In the genomic region with DNA sequence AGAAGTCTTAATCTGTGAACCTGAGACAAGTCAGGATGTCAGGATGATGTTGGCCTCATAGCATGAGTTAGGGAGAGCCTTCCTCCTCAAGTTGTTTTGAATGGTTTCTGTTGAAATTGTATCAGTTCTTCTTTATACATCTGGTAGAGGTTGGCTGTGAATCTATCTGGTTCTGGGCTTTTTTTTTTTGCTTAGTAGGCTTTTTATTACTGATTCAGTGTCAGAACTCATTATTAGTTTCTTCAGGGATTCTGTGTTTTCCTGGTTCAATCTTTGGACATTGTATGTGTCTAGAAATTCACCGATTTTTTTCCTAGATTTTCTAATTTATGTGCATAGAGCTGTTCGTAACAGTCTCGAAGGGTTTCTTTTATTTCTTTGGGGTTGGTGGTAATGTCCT, we compare ENCODE assay signal across 2 cellular contexts.
TF ChIP-seq lines count a peak whose summit lies in the region.

No MANE protein-coding gene starts in this region.

TF ChIP-seq in HepG2, 621 proteins besides CTCF, POLR2A, EP300 and RAD21:
- TF ChIP-seq MAFK (conservative IDR thresholded peaks at IDR 0.05 in 1 of 2, IDR thresholded peaks at IDR 0.05 in 1 of 2; ENCODE audit: low read length in 2 of 2) (peak in 1 of 2 experiments; percentile 49; a peak in 1 of 4 replicates), KLF13 (CRISPR knock-in tag; IDR thresholded peaks at IDR 0.05) (no peak), RBM22 (optimal IDR thresholded peaks at IDR 0.05; ENCODE audit: low read length) (no peak), ATRX (CRISPR knock-in tag; IDR thresholded peaks at IDR 0.05; ENCODE audit: borderline replicate concordance) (no peak), MAFF (IDR thresholded peaks at IDR 0.05; ENCODE audit: low read depth, low read length) (peak; percentile 22; the same call in 1 of the 2 replicates), MATR3 (CRISPR knock-in tag; IDR thresholded peaks at IDR 0.05) (no peak), ZNF292 (CRISPR knock-in tag; IDR thresholded peaks at IDR 0.05; ENCODE audit: borderline replicate concordance, low read depth) (no peak), ZNF569 (CRISPR knock-in tag; IDR thresholded peaks at IDR 0.05; ENCODE audit: borderline replicate concordance) (no peak)
- TF ChIP-seq, protein P1, sequence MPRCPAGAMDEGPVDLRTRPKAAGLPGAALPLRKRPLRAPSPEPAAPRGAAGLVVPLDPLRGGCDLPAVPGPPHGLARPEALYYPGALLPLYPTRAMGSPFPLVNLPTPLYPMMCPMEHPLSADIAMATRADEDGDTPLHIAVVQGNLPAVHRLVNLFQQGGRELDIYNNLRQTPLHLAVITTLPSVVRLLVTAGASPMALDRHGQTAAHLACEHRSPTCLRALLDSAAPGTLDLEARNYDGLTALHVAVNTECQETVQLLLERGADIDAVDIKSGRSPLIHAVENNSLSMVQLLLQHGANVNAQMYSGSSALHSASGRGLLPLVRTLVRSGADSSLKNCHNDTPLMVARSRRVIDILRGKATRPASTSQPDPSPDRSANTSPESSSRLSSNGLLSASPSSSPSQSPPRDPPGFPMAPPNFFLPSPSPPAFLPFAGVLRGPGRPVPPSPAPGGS (CRISPR knock-in tag; IDR thresholded peaks at IDR 0.05): no peak
- TF ChIP-seq, protein P2, sequence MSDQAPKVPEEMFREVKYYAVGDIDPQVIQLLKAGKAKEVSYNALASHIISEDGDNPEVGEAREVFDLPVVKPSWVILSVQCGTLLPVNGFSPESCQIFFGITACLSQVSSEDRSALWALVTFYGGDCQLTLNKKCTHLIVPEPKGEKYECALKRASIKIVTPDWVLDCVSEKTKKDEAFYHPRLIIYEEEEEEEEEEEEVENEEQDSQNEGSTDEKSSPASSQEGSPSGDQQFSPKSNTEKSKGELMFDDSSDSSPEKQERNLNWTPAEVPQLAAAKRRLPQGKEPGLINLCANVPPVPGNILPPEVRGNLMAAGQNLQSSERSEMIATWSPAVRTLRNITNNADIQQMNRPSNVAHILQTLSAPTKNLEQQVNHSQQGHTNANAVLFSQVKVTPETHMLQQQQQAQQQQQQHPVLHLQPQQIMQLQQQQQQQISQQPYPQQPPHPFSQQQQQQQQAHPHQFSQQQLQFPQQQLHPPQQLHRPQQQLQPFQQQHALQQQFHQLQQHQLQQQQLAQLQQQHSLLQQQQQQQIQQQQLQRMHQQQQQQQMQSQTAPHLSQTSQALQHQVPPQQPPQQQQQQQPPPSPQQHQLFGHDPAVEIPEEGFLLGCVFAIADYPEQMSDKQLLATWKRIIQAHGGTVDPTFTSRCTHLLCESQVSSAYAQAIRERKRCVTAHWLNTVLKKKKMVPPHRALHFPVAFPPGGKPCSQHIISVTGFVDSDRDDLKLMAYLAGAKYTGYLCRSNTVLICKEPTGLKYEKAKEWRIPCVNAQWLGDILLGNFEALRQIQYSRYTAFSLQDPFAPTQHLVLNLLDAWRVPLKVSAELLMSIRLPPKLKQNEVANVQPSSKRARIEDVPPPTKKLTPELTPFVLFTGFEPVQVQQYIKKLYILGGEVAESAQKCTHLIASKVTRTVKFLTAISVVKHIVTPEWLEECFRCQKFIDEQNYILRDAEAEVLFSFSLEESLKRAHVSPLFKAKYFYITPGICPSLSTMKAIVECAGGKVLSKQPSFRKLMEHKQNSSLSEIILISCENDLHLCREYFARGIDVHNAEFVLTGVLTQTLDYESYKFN (CRISPR knock-in tag; conservative IDR thresholded peaks at IDR 0.05): no peak

TF ChIP-seq in IMR-90, 13 proteins besides CTCF, POLR2A, EP300 and RAD21:
- TF ChIP-seq NFE2L2 (IDR thresholded peaks at IDR 0.05; ENCODE audit: low read depth, low read length) (no peak), SMC3 (IDR thresholded peaks at IDR 0.05; ENCODE audit: low read depth, low read length) (no peak), MAFK (IDR thresholded peaks at IDR 0.05; ENCODE audit: low read depth, low read length) (peak; percentile 53)
TF ChIP-seq in IMR-90: peak in this region for 1.
